ENCODE assay signal across 7 cellular contexts in the genomic region with DNA sequence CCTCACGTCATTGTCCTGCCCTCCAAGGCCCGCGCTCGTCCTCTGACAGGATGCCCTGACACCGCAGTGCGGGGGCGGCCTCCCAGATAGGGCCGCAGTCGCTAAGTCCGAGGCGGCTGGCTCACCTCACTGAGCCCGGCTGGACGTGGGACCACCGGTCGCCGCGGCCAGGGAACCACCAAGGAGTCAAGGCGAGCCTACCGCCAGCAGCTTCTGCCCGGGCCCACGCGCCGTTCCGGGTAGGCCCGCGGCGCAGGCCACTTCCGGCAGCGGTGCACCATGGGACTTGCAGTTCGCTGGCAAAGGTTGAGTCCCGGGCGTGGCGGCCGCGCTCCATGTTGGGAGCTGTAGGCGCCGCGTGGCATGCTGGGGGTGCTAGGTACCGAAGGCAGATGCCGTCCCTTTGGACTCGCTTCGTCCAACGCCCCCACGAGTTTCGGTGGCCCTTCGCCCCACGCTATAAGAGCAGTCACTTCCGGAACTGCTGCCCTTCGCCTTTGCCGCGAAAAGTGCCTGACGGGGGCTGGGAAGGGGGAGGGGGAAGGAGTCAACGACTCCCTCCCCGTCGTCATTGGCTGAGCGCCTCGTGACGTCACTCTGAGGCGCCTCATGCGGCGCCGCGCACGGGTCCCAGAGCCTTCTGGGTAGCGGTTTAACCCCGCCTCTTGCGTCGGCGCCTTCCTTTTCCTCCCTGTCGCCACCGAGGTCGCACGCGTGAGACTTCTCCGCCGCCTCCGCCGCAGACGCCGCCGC. TPM values are rescaled to one million over a fixed set of nuclear protein-coding genes. Genes with fewer than 3 reads are reported as not detected.
DNase-seq lines count a peak whose midpoint lies in the region; ATAC-seq, FAIRE-seq and TF ChIP-seq lines count a peak whose summit lies in the region.

TSS of gene RPLP2 (plus strand) at position 681 of the 753 bp plus-strand sequence. CDS start 268 bp downstream, outside the sequence.

- DNase-seq in NCI-H2107 treated with DMSO at 0.1 percent for 48 hours (lab: John Stamatoyannopoulos, UW; ENCODE audit: unreplicated experiment) = peak; percentile 85
- DNase-seq in body of pancreas = peak; percentile 98 to 99 (median 98)
- no peak for DNase-seq in iPS DF 6.9 (ENCODE audit: low read depth, low spot score)
- DNase-seq in gastrocnemius medialis = peak; percentile 97 to 98

- H3K27me3 ChIP-seq in body of pancreas (no peaks in the 10 kb centered on the region), iPS DF 6.9 (ENCODE audit: control insufficient read depth, insufficient read depth, low read length) (no peaks in the 10 kb centered on the region), gastrocnemius medialis (no peaks in the 10 kb centered on the region)

- FAIRE-seq in TTC549 (lab: Jason Lieb, UNC) = peak; percentile 40

- H3K36me3 ChIP-seq in body of pancreas (replicated peaks in 1 of 2; ENCODE audit: insufficient read depth in 1 of 2, low read depth in 2 of 2) (peaks cover 0 to 12% of the 10 kb centered on the region in 2 donors), iPS DF 6.9 (ENCODE audit: control insufficient read depth, insufficient read depth, low read length) (peaks cover 24% of the 10 kb centered on the region), gastrocnemius medialis (peaks cover 0 to 27% of the 10 kb centered on the region in 2 donors)

- WGBS in body of pancreas, 2 donors = 0% methylated on average over 79 of the region's 81 CpGs; no CpG with 5 or more reads in 1 of the 2 donors
- no CpG with 5 or more reads among the region's 81 CpGs for WGBS in iPS DF 6.9 (ENCODE audit: insufficient coverage, insufficient read length)

- ATAC-seq in GM18520 (IDR thresholded peaks at IDR 0.05; ENCODE audit: unreplicated experiment) = peak; percentile 64
- ATAC-seq in HG03064 (IDR thresholded peaks at IDR 0.05; ENCODE audit: low read depth, unreplicated experiment) = peak; percentile 64
- peak; percentile 91 for ATAC-seq in body of pancreas
- ATAC-seq in gastrocnemius medialis = peak; percentile 83 to 85

- intact Hi-C loops in body of pancreas (cut with DNase I) = no loop called here
- intact Hi-C loops in gastrocnemius medialis (cut with DNase I; ENCODE audit: low total_unique reads) = loop anchor here (1.0 to 5.0 kb wide), 2 partner anchors 10 to 242 kb away; no protein-coding TSS in a partner anchor

- H3K9me3 ChIP-seq in body of pancreas (no peaks in the 10 kb centered on the region), iPS DF 6.9 (ENCODE audit: control insufficient read depth, insufficient read depth, low read length) (no peaks in the 10 kb centered on the region), gastrocnemius medialis (no peaks in the 10 kb centered on the region)

- TF ChIP-seq CTCF in body of pancreas (IDR thresholded peaks at IDR 0.05) = peak in 2 of 7 experiments; percentile 2 to 19
- TF ChIP-seq CTCF in gastrocnemius medialis (IDR thresholded peaks at IDR 0.05 in 4 of 5, conservative IDR thresholded peaks at IDR 0.05 in 1 of 5) = peak in 1 of 5 experiments; percentile 10

- H3K4me3 ChIP-seq in body of pancreas (peak within 1 kb of the TSS; percentile 51 to 78), iPS DF 6.9 (ENCODE audit: low read length) (peak within 1 kb of the TSS; percentile 83), gastrocnemius medialis (peak within 1 kb of the TSS; percentile 66 to 97 (median 78))

- H3K4me1 ChIP-seq in body of pancreas = peaks cover 38% of the 10 kb centered on the region
- H3K4me1 ChIP-seq in iPS DF 6.9 (ENCODE audit: control insufficient read depth, insufficient read depth, low read length) = 0 out of 2 replicates have a peak, but pooled peaks cover 1% of the 10 kb centered on the region
- peaks cover 38 to 41% of the 10 kb centered on the region in 2 donors for H3K4me1 ChIP-seq in gastrocnemius medialis

- TF ChIP-seq POLR2A in body of pancreas (IDR thresholded peaks at IDR 0.05) = peak; percentile 82 to 90 (median 90)
- peak; percentile 90 to 95 for TF ChIP-seq POLR2A in gastrocnemius medialis (IDR thresholded peaks at IDR 0.05)

- in situ Hi-C loops in gastrocnemius medialis (cut with MboI; ENCODE audit: low sequenced_read_pairs in 4 of 4) = no loop called here

- H3K27ac ChIP-seq in body of pancreas = peak within 1 kb of the TSS; percentile 93 to 100 (median 98)
- H3K27ac ChIP-seq in iPS DF 6.9 (ENCODE audit: low read length) = no peak within 1 kb of the TSS
- peak within 1 kb of the TSS; percentile 97 to 100 (median 100) for H3K27ac ChIP-seq in gastrocnemius medialis

RNA-seq across cellular contexts. Expression of gene RPLP2, which starts in this region (rescaled TPM):
- total RNA-seq in body of pancreas (100 to 1,000 TPM; 395 to 402 TPM), gastrocnemius medialis (100 to 1,000 TPM; 314 to 600 (median 440) TPM)
